In the genomic region with DNA sequence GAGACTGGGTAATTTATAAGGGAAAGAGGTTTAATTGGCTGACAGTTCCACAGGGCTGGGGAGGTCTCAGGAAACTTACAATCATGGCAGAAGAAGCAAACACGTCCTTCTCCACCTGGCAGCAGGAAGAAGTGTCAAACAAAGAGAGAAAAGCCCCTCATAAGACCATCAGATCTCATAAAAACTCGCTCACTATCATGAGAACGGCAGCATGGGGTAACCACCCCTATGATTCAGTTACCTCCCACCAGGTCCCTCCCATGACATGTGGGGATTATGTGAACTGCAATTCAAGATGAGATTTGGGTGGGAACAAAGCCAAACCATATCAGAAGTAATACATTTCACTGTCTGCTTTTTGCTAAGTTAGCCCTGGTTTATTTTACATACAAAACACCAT, we compare ENCODE assay signal across 14 cellular contexts.
DNase-seq lines count a peak whose midpoint lies in the region; ATAC-seq, FAIRE-seq and TF ChIP-seq lines count a peak whose summit lies in the region.
"Had no signal": no experiment of that assay in that cellular context is flagged by ENCODE, and none has a peak within 500 bp of the region (broad histone marks: within the 10 kb centered on the region; RNA-seq: fewer than 3 reads in every experiment).

No MANE protein-coding gene starts in this region.

- TF ChIP-seq EP300 in K562 (IDR thresholded peaks at IDR 0.05; ENCODE audit: low read length) = no peak

- H3K4me1 ChIP-seq in K562 (replicated peaks in 1 of 2; ENCODE audit: control insufficient read depth in 2 of 2, insufficient read depth in 2 of 2, low read length in 2 of 2) = no peaks in the 10 kb centered on the region; a peak in 2 of 5 replicates
- H3K4me1 ChIP-seq in parathyroid adenoma = no peaks in the 10 kb centered on the region
- H3K4me1 ChIP-seq: BLaER1 treated with 17β-estradiol and CSF1 and Interleukin-3, amounts not matched to agents 10 nM and 100 nM had no signal

- H4K20me1 ChIP-seq in K562 (replicated peaks; ENCODE audit: control insufficient read depth, insufficient read depth, low read length) = no peaks in the 10 kb centered on the region
- H4K20me1 ChIP-seq: BLaER1 treated with 17β-estradiol and CSF1 and Interleukin-3, amounts not matched to agents 10 nM and 100 nM had no signal

- POLR2A ChIA-PET in K562 (lab: Yijun Ruan, JAX) = interaction anchor here (1.7 kb wide), 1 partner anchor 9 kb away, joined by 4 read pairs; no protein-coding TSS in a partner anchor

- no TSS peak for BruUV-seq in K562 (replicated peaks; lab: Mats Ljungman, UMichigan)

- no peak overlapping the region for H3K27ac ChIP-seq in K562 (ENCODE audit: extremely low read depth, low read depth, low read length)
- no peak overlapping the region for H3K27ac ChIP-seq in parathyroid adenoma
- H3K27ac ChIP-seq in substantia nigra (ENCODE audit: low read depth, low read length, poor library complexity, severe bottlenecking) = no peak overlapping the region
- H3K27ac ChIP-seq: BLaER1 treated with 17β-estradiol and CSF1 and Interleukin-3, amounts not matched to agents 10 nM and 100 nM; GM23248 had no signal

- intact Hi-C loops in K562 (cut with micrococcal nuclease) = no loop called here

- CTCF ChIA-PET in K562 (lab: Yijun Ruan, JAX; ENCODE audit: low intra/inter-chr PET ratio) = no interaction called here

- no peaks in the 10 kb centered on the region for H3K36me3 ChIP-seq in K562 (ENCODE audit: control insufficient read depth, insufficient read depth, low read length)
- H3K36me3 ChIP-seq in parathyroid adenoma (ENCODE audit: control insufficient read depth, insufficient read depth, low read length) = no peaks in the 10 kb centered on the region
- H3K36me3 ChIP-seq: BLaER1 treated with 17β-estradiol and CSF1 and Interleukin-3, amounts not matched to agents 10 nM and 100 nM had no signal

- no peak overlapping the region for H3K9ac ChIP-seq in K562 (ENCODE audit: insufficient read depth in 1 of 2, low read depth in 2 of 2, low read length in 2 of 2)
- H3K9ac ChIP-seq in parathyroid adenoma = no peak overlapping the region
- H3K9ac ChIP-seq: BLaER1 treated with 17β-estradiol and CSF1 and Interleukin-3, amounts not matched to agents 10 nM and 100 nM; GM23248 had no signal

- 0% methylated on average over 3 of the region's 3 CpGs for WGBS in K562 (ENCODE audit: insufficient coverage, low coverage, missing lambda C conversion rate)

- in situ Hi-C loops in K562 (cut with MboI) = no loop called here

- DNase-seq in Daoy (ENCODE audit: low read depth) (peak; percentile 3), NCI-H82 (lab: John Stamatoyannopoulos, UW) (peak; percentile 59), K562 (ENCODE audit: extremely low read depth in 1 of 4, low spot score in 3 of 4) (peak in 1 of 4 experiments; percentile 37), cerebellar cortex (ENCODE audit: low spot score) (no peak), substantia nigra (lab: John Stamatoyannopoulos, UW) (no peak)
- DNase-seq: 8988T; ACHN; CD4-positive, CD25-positive, alpha-beta regulatory T cell; DMS53; GM23248; H7 had no signal

- no peak overlapping the region for H3K4me3 ChIP-seq in K562
- H3K4me3 ChIP-seq in parathyroid adenoma (ENCODE audit: low read depth, low read length) = no peak overlapping the region
- H3K4me3 ChIP-seq: BLaER1 treated with 17β-estradiol and CSF1 and Interleukin-3, amounts not matched to agents 10 nM and 100 nM; GM23248 had no signal

- no peaks in the 10 kb centered on the region for H3K9me3 ChIP-seq in K562 (replicated peaks; ENCODE audit: control insufficient read depth, insufficient read depth, low read depth, low read length)
- H3K9me3 ChIP-seq in parathyroid adenoma (ENCODE audit: control insufficient read depth, low read length) = no peaks in the 10 kb centered on the region
- H3K9me3 ChIP-seq: BLaER1 treated with 17β-estradiol and CSF1 and Interleukin-3, amounts not matched to agents 10 nM and 100 nM had no signal

- no peak for TF ChIP-seq RAD21 in K562 (CRISPR knock-in tag; conservative IDR thresholded peaks at IDR 0.05 in 1 of 2, IDR thresholded peaks at IDR 0.05 in 1 of 2)

- no peaks in the 10 kb centered on the region for H3K27me3 ChIP-seq in K562 (ENCODE audit: control insufficient read depth in 2 of 2, insufficient read depth in 2 of 2, low read length in 2 of 2)
- no peaks in the 10 kb centered on the region for H3K27me3 ChIP-seq in parathyroid adenoma (ENCODE audit: control insufficient read depth, insufficient read depth, low read length)
- H3K27me3 ChIP-seq: BLaER1 treated with 17β-estradiol and CSF1 and Interleukin-3, amounts not matched to agents 10 nM and 100 nM had no signal

- ATAC-seq in K562 (peak; percentile 71), GM21825 (IDR thresholded peaks at IDR 0.05; ENCODE audit: unreplicated experiment) (no peak)

- TF ChIP-seq CTCF in K562 (IDR thresholded peaks at IDR 0.05 in 2 of 3, conservative IDR thresholded peaks at IDR 0.05 in 1 of 3; ENCODE audit: insufficient read depth in 2 of 3, low read depth in 1 of 3, low read length in 3 of 3) (no peak), parathyroid adenoma (IDR thresholded peaks at IDR 0.05) (no peak)

- H2AFZ ChIP-seq in K562 (ENCODE audit: low read depth, low read length) (peak overlapping the region; percentile 2; the same call in 1 of the 2 replicates), parathyroid adenoma (no peak overlapping the region)
- H2AFZ ChIP-seq: GM23248 had no signal

- H3K4me2 ChIP-seq in K562 (ENCODE audit: insufficient read depth, low read length) (no peak overlapping the region), parathyroid adenoma (ENCODE audit: low read length) (peak overlapping the region; percentile 41)
- H3K4me2 ChIP-seq: BLaER1 treated with 17β-estradiol and CSF1 and Interleukin-3, amounts not matched to agents 10 nM and 100 nM had no signal

- TF ChIP-seq POLR2A in K562 (conservative IDR thresholded peaks at IDR 0.05) = no peak

- no peak for FAIRE-seq in K562 (lab: Jason Lieb, UNC)

- no peaks in the 10 kb centered on the region for H3K9me1 ChIP-seq in K562 (ENCODE audit: control insufficient read depth, insufficient read depth, low read length)

- H3K79me2 ChIP-seq in K562 (ENCODE audit: control insufficient read depth, insufficient read depth, low read length) (no peaks in the 10 kb centered on the region), parathyroid adenoma (no peaks in the 10 kb centered on the region)

TF ChIP-seq in K562, 482 proteins besides CTCF, POLR2A, EP300 and RAD21:
- TF ChIP-seq ZNF175 (CRISPR knock-in tag; IDR thresholded peaks at IDR 0.05; ENCODE audit: low read depth) (no peak), C11orf30 (IDR thresholded peaks at IDR 0.05; ENCODE audit: low read depth) (no peak), FOSL1 (tag; conservative IDR thresholded peaks at IDR 0.05) (0 out of 2 replicates have a peak, but pooled peaks have one; percentile 17), MXI1 (IDR thresholded peaks at IDR 0.05; ENCODE audit: low read depth, low read length) (no peak), NFIC (IDR thresholded peaks at IDR 0.05) (peak; percentile 40)
- TF ChIP-seq, protein P1, sequence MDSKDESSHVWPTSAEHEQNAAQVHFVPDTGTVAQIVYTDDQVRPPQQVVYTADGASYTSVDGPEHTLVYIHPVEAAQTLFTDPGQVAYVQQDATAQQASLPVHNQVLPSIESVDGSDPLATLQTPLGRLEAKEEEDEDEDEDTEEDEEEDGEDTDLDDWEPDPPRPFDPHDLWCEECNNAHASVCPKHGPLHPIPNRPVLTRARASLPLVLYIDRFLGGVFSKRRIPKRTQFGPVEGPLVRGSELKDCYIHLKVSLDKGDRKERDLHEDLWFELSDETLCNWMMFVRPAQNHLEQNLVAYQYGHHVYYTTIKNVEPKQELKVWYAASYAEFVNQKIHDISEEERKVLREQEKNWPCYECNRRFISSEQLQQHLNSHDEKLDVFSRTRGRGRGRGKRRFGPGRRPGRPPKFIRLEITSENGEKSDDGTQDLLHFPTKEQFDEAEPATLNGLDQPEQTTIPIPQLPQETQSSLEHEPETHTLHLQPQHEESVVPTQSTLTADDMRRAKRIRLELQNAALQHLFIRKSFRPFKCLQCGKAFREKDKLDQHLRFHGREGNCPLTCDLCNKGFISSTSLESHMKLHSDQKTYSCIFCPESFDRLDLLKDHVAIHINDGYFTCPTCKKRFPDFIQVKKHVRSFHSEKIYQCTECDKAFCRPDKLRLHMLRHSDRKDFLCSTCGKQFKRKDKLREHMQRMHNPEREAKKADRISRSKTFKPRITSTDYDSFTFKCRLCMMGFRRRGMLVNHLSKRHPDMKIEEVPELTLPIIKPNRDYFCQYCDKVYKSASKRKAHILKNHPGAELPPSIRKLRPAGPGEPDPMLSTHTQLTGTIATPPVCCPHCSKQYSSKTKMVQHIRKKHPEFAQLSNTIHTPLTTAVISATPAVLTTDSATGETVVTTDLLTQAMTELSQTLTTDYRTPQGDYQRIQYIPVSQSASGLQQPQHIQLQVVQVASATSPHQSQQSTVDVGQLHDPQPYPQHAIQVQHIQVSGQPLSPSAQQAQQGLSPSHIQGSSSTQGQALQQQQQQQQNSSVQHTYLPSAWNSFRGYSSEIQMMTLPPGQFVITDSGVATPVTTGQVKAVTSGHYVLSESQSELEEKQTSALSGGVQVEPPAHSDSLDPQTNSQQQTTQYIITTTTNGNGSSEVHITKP (IDR thresholded peaks at IDR 0.05; ENCODE audit: partially characterized antibody) = peak; percentile 82
- TF ChIP-seq, protein P2, sequence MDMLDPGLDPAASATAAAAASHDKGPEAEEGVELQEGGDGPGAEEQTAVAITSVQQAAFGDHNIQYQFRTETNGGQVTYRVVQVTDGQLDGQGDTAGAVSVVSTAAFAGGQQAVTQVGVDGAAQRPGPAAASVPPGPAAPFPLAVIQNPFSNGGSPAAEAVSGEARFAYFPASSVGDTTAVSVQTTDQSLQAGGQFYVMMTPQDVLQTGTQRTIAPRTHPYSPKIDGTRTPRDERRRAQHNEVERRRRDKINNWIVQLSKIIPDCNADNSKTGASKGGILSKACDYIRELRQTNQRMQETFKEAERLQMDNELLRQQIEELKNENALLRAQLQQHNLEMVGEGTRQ (CRISPR knock-in tag; IDR thresholded peaks at IDR 0.05) = no peak

Comparison
In these comparisons a context has a peak if more than half of its experiments do, and no peak if none do; other contexts are left out.
1. DNase-seq: peak in Daoy (single experiment) and NCI-H82 (single experiment); none in cerebellar cortex (single experiment) and substantia nigra (0 of 49).